In the genomic region with DNA sequence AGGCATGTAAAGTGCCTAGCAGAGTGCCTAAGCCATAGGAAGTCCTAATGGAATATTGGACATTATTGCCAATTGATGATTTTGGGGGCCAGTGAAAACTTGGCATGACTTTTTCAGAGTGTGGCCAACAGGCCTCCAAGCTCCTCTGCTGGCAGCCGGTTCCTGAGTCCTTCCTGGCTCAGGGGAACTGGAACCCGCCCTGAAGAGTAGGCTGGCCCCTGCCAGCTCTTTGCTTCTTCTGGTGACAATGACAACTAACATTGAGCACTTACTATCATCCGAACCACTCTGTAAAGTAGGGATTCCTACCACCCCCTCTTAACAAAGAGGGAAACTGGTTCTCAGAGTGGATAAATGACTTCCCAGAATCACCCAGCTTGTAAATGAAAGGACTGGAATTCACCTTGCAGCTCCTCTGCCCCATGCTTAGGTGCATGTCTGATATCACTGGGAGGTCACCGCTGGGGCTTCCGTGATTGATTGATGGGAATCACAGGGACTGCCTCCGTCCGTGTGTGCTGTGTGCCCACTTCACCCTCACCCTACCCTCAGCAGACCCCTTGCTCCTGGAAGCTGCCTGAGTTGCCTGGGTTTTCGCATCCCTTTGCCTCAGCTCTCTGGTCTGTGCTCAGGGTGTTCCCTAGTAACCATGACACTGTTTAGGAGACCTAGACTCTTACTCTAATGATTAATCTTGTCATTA, we compare ENCODE assay signal across 1 cellular context.
TF ChIP-seq lines count a peak whose summit lies in the region.

No MANE protein-coding gene starts in this region.

TF ChIP-seq in GM23338, 12 proteins besides CTCF, POLR2A, EP300 and RAD21 (continued from another document):
- TF ChIP-seq, protein P1, sequence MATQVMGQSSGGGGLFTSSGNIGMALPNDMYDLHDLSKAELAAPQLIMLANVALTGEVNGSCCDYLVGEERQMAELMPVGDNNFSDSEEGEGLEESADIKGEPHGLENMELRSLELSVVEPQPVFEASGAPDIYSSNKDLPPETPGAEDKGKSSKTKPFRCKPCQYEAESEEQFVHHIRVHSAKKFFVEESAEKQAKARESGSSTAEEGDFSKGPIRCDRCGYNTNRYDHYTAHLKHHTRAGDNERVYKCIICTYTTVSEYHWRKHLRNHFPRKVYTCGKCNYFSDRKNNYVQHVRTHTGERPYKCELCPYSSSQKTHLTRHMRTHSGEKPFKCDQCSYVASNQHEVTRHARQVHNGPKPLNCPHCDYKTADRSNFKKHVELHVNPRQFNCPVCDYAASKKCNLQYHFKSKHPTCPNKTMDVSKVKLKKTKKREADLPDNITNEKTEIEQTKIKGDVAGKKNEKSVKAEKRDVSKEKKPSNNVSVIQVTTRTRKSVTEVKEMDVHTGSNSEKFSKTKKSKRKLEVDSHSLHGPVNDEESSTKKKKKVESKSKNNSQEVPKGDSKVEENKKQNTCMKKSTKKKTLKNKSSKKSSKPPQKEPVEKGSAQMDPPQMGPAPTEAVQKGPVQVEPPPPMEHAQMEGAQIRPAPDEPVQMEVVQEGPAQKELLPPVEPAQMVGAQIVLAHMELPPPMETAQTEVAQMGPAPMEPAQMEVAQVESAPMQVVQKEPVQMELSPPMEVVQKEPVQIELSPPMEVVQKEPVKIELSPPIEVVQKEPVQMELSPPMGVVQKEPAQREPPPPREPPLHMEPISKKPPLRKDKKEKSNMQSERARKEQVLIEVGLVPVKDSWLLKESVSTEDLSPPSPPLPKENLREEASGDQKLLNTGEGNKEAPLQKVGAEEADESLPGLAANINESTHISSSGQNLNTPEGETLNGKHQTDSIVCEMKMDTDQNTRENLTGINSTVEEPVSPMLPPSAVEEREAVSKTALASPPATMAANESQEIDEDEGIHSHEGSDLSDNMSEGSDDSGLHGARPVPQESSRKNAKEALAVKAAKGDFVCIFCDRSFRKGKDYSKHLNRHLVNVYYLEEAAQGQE (IDR thresholded peaks at IDR 0.05; ENCODE audit: unreplicated experiment): no peak
- no peak for TF ChIP-seq EZH2phosphoT487 (IDR thresholded peaks at IDR 0.05; ENCODE audit: unreplicated experiment)
- TF ChIP-seq, protein P2, sequence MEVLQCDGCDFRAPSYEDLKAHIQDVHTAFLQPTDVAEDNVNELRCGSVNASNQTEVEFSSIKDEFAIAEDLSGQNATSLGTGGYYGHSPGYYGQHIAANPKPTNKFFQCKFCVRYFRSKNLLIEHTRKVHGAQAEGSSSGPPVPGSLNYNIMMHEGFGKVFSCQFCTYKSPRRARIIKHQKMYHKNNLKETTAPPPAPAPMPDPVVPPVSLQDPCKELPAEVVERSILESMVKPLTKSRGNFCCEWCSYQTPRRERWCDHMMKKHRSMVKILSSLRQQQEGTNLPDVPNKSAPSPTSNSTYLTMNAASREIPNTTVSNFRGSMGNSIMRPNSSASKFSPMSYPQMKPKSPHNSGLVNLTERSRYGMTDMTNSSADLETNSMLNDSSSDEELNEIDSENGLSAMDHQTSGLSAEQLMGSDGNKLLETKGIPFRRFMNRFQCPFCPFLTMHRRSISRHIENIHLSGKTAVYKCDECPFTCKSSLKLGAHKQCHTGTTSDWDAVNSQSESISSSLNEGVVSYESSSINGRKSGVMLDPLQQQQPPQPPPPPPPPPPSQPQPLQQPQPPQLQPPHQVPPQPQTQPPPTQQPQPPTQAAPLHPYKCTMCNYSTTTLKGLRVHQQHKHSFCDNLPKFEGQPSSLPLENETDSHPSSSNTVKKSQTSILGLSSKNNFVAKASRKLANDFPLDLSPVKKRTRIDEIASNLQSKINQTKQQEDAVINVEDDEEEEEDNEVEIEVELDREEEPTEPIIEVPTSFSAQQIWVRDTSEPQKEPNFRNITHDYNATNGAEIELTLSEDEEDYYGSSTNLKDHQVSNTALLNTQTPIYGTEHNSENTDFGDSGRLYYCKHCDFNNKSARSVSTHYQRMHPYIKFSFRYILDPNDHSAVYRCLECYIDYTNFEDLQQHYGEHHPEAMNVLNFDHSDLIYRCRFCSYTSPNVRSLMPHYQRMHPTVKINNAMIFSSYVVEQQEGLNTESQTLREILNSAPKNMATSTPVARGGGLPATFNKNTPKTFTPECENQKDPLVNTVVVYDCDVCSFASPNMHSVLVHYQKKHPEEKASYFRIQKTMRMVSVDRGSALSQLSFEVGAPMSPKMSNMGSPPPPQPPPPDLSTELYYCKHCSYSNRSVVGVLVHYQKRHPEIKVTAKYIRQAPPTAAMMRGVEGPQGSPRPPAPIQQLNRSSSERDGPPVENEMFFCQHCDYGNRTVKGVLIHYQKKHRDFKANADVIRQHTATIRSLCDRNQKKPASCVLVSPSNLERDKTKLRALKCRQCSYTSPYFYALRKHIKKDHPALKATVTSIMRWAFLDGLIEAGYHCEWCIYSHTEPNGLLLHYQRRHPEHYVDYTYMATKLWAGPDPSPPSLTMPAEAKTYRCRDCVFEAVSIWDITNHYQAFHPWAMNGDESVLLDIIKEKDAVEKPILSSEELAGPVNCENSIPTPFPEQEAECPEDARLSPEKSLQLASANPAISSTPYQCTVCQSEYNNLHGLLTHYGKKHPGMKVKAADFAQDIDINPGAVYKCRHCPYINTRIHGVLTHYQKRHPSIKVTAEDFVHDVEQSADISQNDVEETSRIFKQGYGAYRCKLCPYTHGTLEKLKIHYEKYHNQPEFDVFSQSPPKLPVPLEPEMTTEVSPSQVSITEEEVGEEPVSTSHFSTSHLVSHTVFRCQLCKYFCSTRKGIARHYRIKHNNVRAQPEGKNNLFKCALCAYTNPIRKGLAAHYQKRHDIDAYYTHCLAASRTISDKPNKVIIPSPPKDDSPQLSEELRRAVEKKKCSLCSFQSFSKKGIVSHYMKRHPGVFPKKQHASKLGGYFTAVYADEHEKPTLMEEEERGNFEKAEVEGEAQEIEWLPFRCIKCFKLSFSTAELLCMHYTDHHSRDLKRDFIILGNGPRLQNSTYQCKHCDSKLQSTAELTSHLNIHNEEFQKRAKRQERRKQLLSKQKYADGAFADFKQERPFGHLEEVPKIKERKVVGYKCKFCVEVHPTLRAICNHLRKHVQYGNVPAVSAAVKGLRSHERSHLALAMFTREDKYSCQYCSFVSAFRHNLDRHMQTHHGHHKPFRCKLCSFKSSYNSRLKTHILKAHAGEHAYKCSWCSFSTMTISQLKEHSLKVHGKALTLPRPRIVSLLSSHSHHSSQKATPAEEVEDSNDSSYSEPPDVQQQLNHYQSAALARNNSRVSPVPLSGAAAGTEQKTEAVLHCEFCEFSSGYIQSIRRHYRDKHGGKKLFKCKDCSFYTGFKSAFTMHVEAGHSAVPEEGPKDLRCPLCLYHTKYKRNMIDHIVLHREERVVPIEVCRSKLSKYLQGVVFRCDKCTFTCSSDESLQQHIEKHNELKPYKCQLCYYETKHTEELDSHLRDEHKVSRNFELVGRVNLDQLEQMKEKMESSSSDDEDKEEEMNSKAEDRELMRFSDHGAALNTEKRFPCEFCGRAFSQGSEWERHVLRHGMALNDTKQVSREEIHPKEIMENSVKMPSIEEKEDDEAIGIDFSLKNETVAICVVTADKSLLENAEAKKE (CRISPR knock-in tag; IDR thresholded peaks at IDR 0.05): no peak
- TF ChIP-seq POLR2AphosphoS5 (IDR thresholded peaks at IDR 0.05; ENCODE audit: low read depth): no peak
- TF ChIP-seq, protein P3, sequence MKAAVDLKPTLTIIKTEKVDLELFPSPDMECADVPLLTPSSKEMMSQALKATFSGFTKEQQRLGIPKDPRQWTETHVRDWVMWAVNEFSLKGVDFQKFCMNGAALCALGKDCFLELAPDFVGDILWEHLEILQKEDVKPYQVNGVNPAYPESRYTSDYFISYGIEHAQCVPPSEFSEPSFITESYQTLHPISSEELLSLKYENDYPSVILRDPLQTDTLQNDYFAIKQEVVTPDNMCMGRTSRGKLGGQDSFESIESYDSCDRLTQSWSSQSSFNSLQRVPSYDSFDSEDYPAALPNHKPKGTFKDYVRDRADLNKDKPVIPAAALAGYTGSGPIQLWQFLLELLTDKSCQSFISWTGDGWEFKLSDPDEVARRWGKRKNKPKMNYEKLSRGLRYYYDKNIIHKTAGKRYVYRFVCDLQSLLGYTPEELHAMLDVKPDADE (IDR thresholded peaks at IDR 0.05): no peak
TF ChIP-seq in GM23338: peak in this region for 0.
